Comparison of ENCODE assay signal across 18 cellular contexts in genomic region chrX:78618987-78619386, GRCh38. TPM values are rescaled to one million over a fixed set of nuclear protein-coding genes. Genes with fewer than 3 reads are reported as not detected.
DNase-seq lines count a peak whose midpoint lies in the region; ATAC-seq and TF ChIP-seq lines count a peak whose summit lies in the region.
"Had no signal": no experiment of that assay in that cellular context is flagged by ENCODE, and none has a peak within 500 bp of the region (broad histone marks: within the 10 kb centered on the region; RNA-seq: fewer than 3 reads in every experiment).

No MANE protein-coding gene starts in this region.

- H3K27me3 ChIP-seq in osteoblast (ENCODE audit: insufficient read depth, low read length), result no peaks in the 10 kb centered on the region
- H3K27me3 ChIP-seq: BLaER1 treated with 17β-estradiol and CSF1 and Interleukin-3, amounts not matched to agents 10 nM and 100 nM had no signal

- no peak overlapping the region for H3K27ac ChIP-seq in osteoblast (ENCODE audit: low read depth, low read length)
- H3K27ac ChIP-seq: 22Rv1; A549; BLaER1 treated with 17β-estradiol and CSF1 and Interleukin-3, amounts not matched to agents 10 nM and 100 nM; C4-2B had no signal

- no peaks in the 10 kb centered on the region for H3K9me3 ChIP-seq in osteoblast (ENCODE audit: low read depth, low read length)
- H3K9me3 ChIP-seq: A549, Caco-2 had no signal

- H3K79me2 ChIP-seq in osteoblast (ENCODE audit: insufficient read depth, low read length), result no peaks in the 10 kb centered on the region

- H3K4me3 ChIP-seq in osteoblast (ENCODE audit: insufficient read depth, low read length), result no peak overlapping the region
- H3K4me3 ChIP-seq: A549; BLaER1 treated with 17β-estradiol and CSF1 and Interleukin-3, amounts not matched to agents 10 nM and 100 nM had no signal

- no peaks in the 10 kb centered on the region for H3K36me3 ChIP-seq in osteoblast (ENCODE audit: insufficient read depth, low read length)
- H3K36me3 ChIP-seq: BLaER1 treated with 17β-estradiol and CSF1 and Interleukin-3, amounts not matched to agents 10 nM and 100 nM had no signal

- no peak overlapping the region for H2AFZ ChIP-seq in osteoblast (ENCODE audit: low read length)

- peak; percentile 3 for DNase-seq in DMS53 (lab: John Stamatoyannopoulos, UW)
- DNase-seq in DMS53 treated with DMSO at 0.1 percent for 48 hours (lab: John Stamatoyannopoulos, UW; ENCODE audit: unreplicated experiment), result no peak
- DNase-seq in osteoblast (ENCODE audit: insufficient read length, low spot score, missing footprints), result peak; percentile 11
- DNase-seq in hypothalamus (lab: John Stamatoyannopoulos, UW), result no peak
- DNase-seq: AML-193; Caco-2; Calu3; CD4-positive, alpha-beta T cell; CD8-positive, alpha-beta T cell; DMS79 treated with DMSO at 0.1 percent for 48 hours; GF-D8 had no signal

- TF ChIP-seq CTCF in osteoblast (IDR thresholded peaks at IDR 0.05; ENCODE audit: extremely low read depth, low read depth, low read length), result no peak

- H4K20me1 ChIP-seq in osteoblast (ENCODE audit: insufficient read depth, low read length), result no peaks in the 10 kb centered on the region
- H4K20me1 ChIP-seq: BLaER1 treated with 17β-estradiol and CSF1 and Interleukin-3, amounts not matched to agents 10 nM and 100 nM had no signal

- H3K4me1 ChIP-seq in osteoblast (ENCODE audit: insufficient read depth, low read length), result peaks cover 3% of the 10 kb centered on the region
- H3K4me1 ChIP-seq: A549; BLaER1 treated with 17β-estradiol and CSF1 and Interleukin-3, amounts not matched to agents 10 nM and 100 nM; Caco-2 had no signal

- no peak for ATAC-seq in GM19035 (IDR thresholded peaks at IDR 0.05; ENCODE audit: unreplicated experiment)
- ATAC-seq: A549; CD8-positive, alpha-beta T cell had no signal

- H3K4me2 ChIP-seq in osteoblast (ENCODE audit: insufficient read depth, low read length), result no peak overlapping the region
- H3K4me2 ChIP-seq: A549; BLaER1 treated with 17β-estradiol and CSF1 and Interleukin-3, amounts not matched to agents 10 nM and 100 nM had no signal

RNA-seq across cellular contexts. Expression of gene RTL3, which starts 40.1 kb away (rescaled TPM):
- total RNA-seq in osteoblast, result under 0.01 TPM in 1 of 2 replicates, not detected in the other
- total RNA-seq: A172; B cell; Caco-2; Calu3; CD4-positive, alpha-beta T cell; CD8-positive, alpha-beta T cell had no signal

Comparison
In these comparisons a context has a peak if more than half of its experiments do, and no peak if none do; other contexts are left out.
1. DNase-seq: peak in DMS53 (single experiment) and osteoblast (single experiment); none in DMS53 treated with DMSO at 0.1 percent for 48 hours (single experiment) and hypothalamus (0 of 51).